ENCODE assay signal across 25 cellular contexts in genomic region chr10:80952436-80952835, GRCh38.
"Had no signal": no experiment of that assay in that cellular context is flagged by ENCODE, and none has a peak within 500 bp of the region (broad histone marks: within the 10 kb centered on the region; RNA-seq: fewer than 3 reads in every experiment).

No MANE protein-coding gene starts in this region.

- DNase-seq: hippocampal formation; kidney glomerular epithelial cell; left cardiac atrium; midbrain; mucosa of descending colon; naive thymus-derived CD4-positive, alpha-beta T cell; nucleus accumbens; pancreas; posterior cingulate gyrus; retina; right cardiac atrium; sigmoid colon; small intestine; spleen; stimulated activated CD4-positive, alpha-beta T cell treated with anti-CD3 and anti-CD28 coated beads, Interleukin-4, amount 100 ng/mL, for 24 hours; stimulated activated naive CD4-positive, alpha-beta T cell; uterus had no signal

- H3K27ac ChIP-seq: pancreas, prostate gland, sigmoid colon, spleen, suprapubic skin, tibial nerve, uterus had no signal

- H3K4me3 ChIP-seq: lung, mucosa of descending colon, pancreas, prostate gland, sigmoid colon, spleen, suprapubic skin, tibial nerve, uterus had no signal

- H3K4me1 ChIP-seq: pancreas, prostate gland, sigmoid colon, spleen, suprapubic skin, tibial nerve, uterus had no signal

- FAIRE-seq: keratinocyte, pancreas, small intestine had no signal

- H3K36me3 ChIP-seq: pancreas, prostate gland, sigmoid colon, spleen, suprapubic skin, tibial nerve, uterus had no signal

- H3K27me3 ChIP-seq: pancreas, sigmoid colon, spleen, suprapubic skin, tibial nerve, uterus had no signal

- H3K9me3 ChIP-seq: mucosa of descending colon, pancreas, prostate gland, sigmoid colon, spleen, suprapubic skin, tibial nerve, uterus had no signal

- ATAC-seq: left cardiac atrium; left lobe of liver; mucosa of descending colon; naive thymus-derived CD4-positive, alpha-beta T cell; natural killer cell treated with Interleukin-12 subunit alpha and Interleukin-12 subunit beta and Interleukin-15 and Interleukin-18, amount 100 ng/mL, for 72 hours; pancreas; right cardiac atrium; stimulated activated effector memory CD8-positive, alpha-beta T cell treated with anti-CD3 and anti-CD28 coated beads, Interleukin-12 subunit alpha, Interleukin-12 subunit beta, amount 100 ng/mL, for 72 hours had no signal
